In genomic region chr10:14873090-14873760, GRCh38 we compare ENCODE assay signal across 1 cellular context.
TF ChIP-seq lines count a peak whose summit lies in the region.

No MANE protein-coding gene starts in this region.

TF ChIP-seq in K562, 482 proteins besides CTCF, POLR2A, EP300 and RAD21:
- TF ChIP-seq BCOR (IDR thresholded peaks at IDR 0.05) (no peak), THRAP3 (IDR thresholded peaks at IDR 0.05; ENCODE audit: borderline replicate concordance) (no peak), TAF15 (IDR thresholded peaks at IDR 0.05; ENCODE audit: low read depth, low read length) (no peak), KDM2B (CRISPR knock-in tag; IDR thresholded peaks at IDR 0.05) (no peak), CEBPB (tag; IDR thresholded peaks at IDR 0.05) (no peak), ZBTB12 (CRISPR knock-in tag; IDR thresholded peaks at IDR 0.05) (no peak), ID3 (CRISPR knock-in tag; IDR thresholded peaks at IDR 0.05) (no peak), ID3 (tag; IDR thresholded peaks at IDR 0.05) (no peak), HDAC8 (tag; IDR thresholded peaks at IDR 0.05) (no peak), CCAR2 (IDR thresholded peaks at IDR 0.05; ENCODE audit: low read depth, low read length) (no peak), TEAD4 (IDR thresholded peaks at IDR 0.05; ENCODE audit: low read length) (no peak), TEAD4 (CRISPR knock-in tag; IDR thresholded peaks at IDR 0.05; ENCODE audit: borderline replicate concordance) (no peak)
- TF ChIP-seq, protein P1, sequence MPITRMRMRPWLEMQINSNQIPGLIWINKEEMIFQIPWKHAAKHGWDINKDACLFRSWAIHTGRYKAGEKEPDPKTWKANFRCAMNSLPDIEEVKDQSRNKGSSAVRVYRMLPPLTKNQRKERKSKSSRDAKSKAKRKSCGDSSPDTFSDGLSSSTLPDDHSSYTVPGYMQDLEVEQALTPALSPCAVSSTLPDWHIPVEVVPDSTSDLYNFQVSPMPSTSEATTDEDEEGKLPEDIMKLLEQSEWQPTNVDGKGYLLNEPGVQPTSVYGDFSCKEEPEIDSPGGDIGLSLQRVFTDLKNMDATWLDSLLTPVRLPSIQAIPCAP (CRISPR knock-in tag; IDR thresholded peaks at IDR 0.05; ENCODE audit: borderline replicate concordance) = no peak
- TF ChIP-seq, protein P2, sequence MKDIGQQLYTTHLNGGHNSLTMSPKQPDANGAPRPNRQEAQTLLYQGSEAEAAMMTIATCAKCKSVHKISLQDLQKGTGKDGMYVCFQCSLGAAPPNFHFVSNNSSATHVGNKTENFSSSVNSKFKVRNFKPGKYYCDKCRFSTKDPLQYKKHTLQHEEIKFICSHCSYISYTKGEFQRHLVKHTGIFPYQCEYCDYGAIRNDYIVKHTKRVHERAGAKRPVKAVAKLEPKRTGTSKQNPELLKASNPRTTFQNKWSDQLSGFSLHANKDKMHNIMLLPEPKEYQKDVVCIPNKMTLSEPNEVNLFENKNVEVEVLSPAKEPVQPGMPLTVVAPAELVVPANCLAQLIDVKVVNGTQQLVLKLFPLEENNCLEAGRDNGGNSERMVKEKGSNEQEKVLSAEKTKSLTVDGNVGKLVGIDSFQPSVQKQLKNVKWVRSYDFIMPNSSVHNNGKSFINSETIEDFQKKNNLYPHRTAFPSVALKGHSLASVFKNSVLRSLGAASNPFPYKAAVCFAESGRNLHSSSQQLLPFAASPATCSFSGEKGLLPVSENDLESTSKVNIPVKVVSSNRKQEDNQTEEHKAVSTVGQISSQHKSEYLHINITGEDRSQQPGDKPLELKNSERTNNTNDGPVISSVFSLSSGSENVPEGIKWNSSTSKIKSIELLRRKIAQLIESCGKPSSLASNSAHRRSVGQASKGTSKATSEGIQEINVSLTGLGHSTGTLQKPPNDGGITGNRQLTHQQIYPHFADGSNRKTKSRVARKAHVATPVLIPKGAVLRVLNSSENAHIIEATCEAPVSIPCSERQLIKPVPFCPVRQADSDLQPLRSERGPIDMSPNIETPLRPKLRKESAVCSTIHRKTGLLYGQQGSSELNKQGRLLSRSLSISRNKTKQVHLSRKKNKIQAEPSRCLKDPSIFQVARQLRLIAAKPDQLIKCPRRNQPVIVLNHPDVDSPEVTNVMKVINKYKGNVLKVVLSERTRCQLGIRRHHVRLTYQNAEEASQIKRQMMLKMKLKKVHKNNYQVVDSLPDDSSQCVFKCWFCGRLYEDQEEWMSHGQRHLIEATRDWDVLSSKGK (CRISPR knock-in tag; IDR thresholded peaks at IDR 0.05) = no peak
